Comparison of ENCODE assay signal across 7 cellular contexts in the genomic region with DNA sequence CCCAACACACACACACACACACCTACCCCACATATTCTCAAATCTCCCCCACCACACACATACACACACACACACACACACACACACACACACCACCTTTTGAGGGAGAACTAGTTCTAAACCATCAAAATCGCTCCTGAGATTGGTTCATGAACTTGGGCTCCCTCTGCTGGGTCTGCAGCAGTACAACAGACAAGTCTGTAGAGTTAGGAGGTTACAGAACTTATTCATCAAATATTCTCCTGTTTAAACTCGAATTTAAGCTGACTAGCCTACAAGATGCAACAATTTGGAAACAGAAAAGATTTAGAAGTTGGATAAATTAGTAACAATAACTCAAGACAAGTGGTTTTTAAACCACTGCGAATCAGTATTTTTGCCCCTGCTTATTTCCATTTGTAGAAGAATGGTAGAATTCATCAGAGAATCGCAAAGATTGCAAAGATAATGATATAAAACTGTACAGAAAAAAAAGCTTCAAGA.
DNase-seq lines count a peak whose midpoint lies in the region; ATAC-seq, FAIRE-seq and TF ChIP-seq lines count a peak whose summit lies in the region.

No MANE protein-coding gene starts in this region.

- TF ChIP-seq CTCF in RWPE1 (conservative IDR thresholded peaks at IDR 0.05; ENCODE audit: low read depth), result peak; percentile 84
- peak; percentile 87 for TF ChIP-seq CTCF in astrocyte of the spinal cord (IDR thresholded peaks at IDR 0.05; ENCODE audit: low read depth, low read length)

- POLR2A ChIA-PET in RWPE1 (lab: Yijun Ruan, JAX; ENCODE audit: low non-redundant PET), result no interaction called here

- no peak overlapping the region for H3K4me3 ChIP-seq in astrocyte of the spinal cord (ENCODE audit: low read depth, low read length)

- no peak overlapping the region for H3K27ac ChIP-seq in RWPE1

- in situ Hi-C loops in astrocyte of the spinal cord (cut with HindIII; ENCODE audit: low sequenced_read_pairs), result no loop called here

- peak; percentile 77 for FAIRE-seq in G401.6 (lab: Jason Lieb, UNC)

- DNase-seq in HPDE6-E6E7 (ENCODE audit: extremely low spot score), result peak; percentile 23
- peak; percentile 38 for DNase-seq in RWPE1 (ENCODE audit: low spot score)
- DNase-seq in astrocyte of the spinal cord (ENCODE audit: low read depth, low spot score), result peak; percentile 48
- peak; percentile 46 for DNase-seq in kidney glomerular epithelial cell (lab: John Stamatoyannopoulos, UW)
- DNase-seq in stimulated activated CD4-positive, alpha-beta T cell treated with anti-CD3 and anti-CD28 coated beads, TNF-alpha, amount 100 ng/mL, for 4 hours (ENCODE audit: low read depth in 3 of 3), result peak in 2 of 3 experiments; percentile 0

- peak; percentile 49 for ATAC-seq in GM19468 (IDR thresholded peaks at IDR 0.05; ENCODE audit: extremely low read depth, unreplicated experiment)

- CTCF ChIA-PET in RWPE1 (lab: Yijun Ruan, JAX), result interaction anchor here (0.6 to 1.1 kb wide), 6 partner anchors 11 to 1534 kb away, joined by 3 to 5 read pairs (median 4); no protein-coding TSS in a partner anchor
